In genomic region chr6:147078602-147079001, GRCh38 we compare ENCODE assay signal across 24 cellular contexts.
DNase-seq lines count a peak whose midpoint lies in the region; ATAC-seq and TF ChIP-seq lines count a peak whose summit lies in the region.
"Had no signal": no experiment of that assay in that cellular context is flagged by ENCODE, and none has a peak within 500 bp of the region (broad histone marks: within the 10 kb centered on the region; RNA-seq: fewer than 3 reads in every experiment).

No MANE protein-coding gene starts in this region.

- no peaks in the 10 kb centered on the region for H3K4me1 ChIP-seq in IMR-90 (ENCODE audit: control insufficient read depth, insufficient read depth, low read length)
- H3K4me1 ChIP-seq: HAP-1, upper lobe of right lung had no signal

- H2AK5ac ChIP-seq in IMR-90 (ENCODE audit: low read depth, low read length) = no peak overlapping the region

- no peak overlapping the region for H3K23ac ChIP-seq in IMR-90 (ENCODE audit: low read depth, low read length)

- BruUV-seq in IMR-90 (replicated peaks; lab: Mats Ljungman, UMichigan) = no TSS peak

- no peak overlapping the region for H3K9ac ChIP-seq in IMR-90 (ENCODE audit: low read depth, low read length)

- no peaks in the 10 kb centered on the region for H3K36me3 Mint-ChIP-seq in stimulated activated effector memory CD8-positive, alpha-beta T cell treated with anti-CD3 and anti-CD28 coated beads, Interleukin-12 subunit alpha, Interleukin-12 subunit beta, amount 100 ng/mL, for 72 hours
- H3K36me3 Mint-ChIP-seq: activated naive CD8-positive, alpha-beta T cell treated with anti-CD3 and anti-CD28 coated beads for 36 hours; CD4-positive, alpha-beta memory T cell; natural killer cell treated with Interleukin-12 subunit alpha and Interleukin-12 subunit beta and Interleukin-15 and Interleukin-18, amount 100 ng/mL, for 72 hours had no signal

- no peak overlapping the region for H3K4ac ChIP-seq in IMR-90 (ENCODE audit: low read depth, low read length)

- no peak overlapping the region for H4K8ac ChIP-seq in IMR-90 (ENCODE audit: low read depth in 2 of 2, low read length in 2 of 2)

- H4K5ac ChIP-seq in IMR-90 (ENCODE audit: low read depth, low read length) = no peak overlapping the region

- CTCF ChIA-PET in IMR-90 (lab: Yijun Ruan, JAX) = no interaction called here

- no peaks in the 10 kb centered on the region for H3K9me1 ChIP-seq in IMR-90 (ENCODE audit: insufficient read depth, low read length)

- no peak overlapping the region for H3K14ac ChIP-seq in IMR-90 (replicated peaks; ENCODE audit: low read depth, low read length)

- intact Hi-C loops in IMR-90 (cut with micrococcal nuclease) = no loop called here

- no peak for TF ChIP-seq RAD21 in IMR-90 (IDR thresholded peaks at IDR 0.05; ENCODE audit: low read length)

- dilution Hi-C loops in IMR-90 (cut with HindIII; ENCODE audit: low sequenced_read_pairs, unreplicated experiment) = no loop called here

- no peaks in the 10 kb centered on the region for H4K20me1 ChIP-seq in IMR-90 (ENCODE audit: insufficient read depth, low read length)

- no peak overlapping the region for H3K27ac Mint-ChIP-seq in stimulated activated effector memory CD8-positive, alpha-beta T cell treated with anti-CD3 and anti-CD28 coated beads, Interleukin-12 subunit alpha, Interleukin-12 subunit beta, amount 100 ng/mL, for 72 hours
- H3K27ac Mint-ChIP-seq: activated CD4-positive, alpha-beta T cell treated with anti-CD3 and anti-CD28 coated beads, Interleukin-2, amount 10 ng/mL, durations not matched to agents 7 days and 5 days; activated naive CD8-positive, alpha-beta T cell treated with anti-CD3 and anti-CD28 coated beads for 36 hours; CD4-positive, alpha-beta memory T cell; dendritic cell treated with granulocyte-macrophage colony-stimulating factor and Interleukin-4, amounts not matched to agents 40 ng/mL and 50 ng/mL, for 4 days; natural killer cell treated with Interleukin-12 subunit alpha and Interleukin-12 subunit beta and Interleukin-15 and Interleukin-18, amount 100 ng/mL, for 72 hours had no signal

- no peak overlapping the region for H2BK20ac ChIP-seq in IMR-90 (ENCODE audit: low read depth, low read length)

- H2BK5ac ChIP-seq in IMR-90 (ENCODE audit: low read depth, low read length, poor library complexity, severe bottlenecking) = no peak overlapping the region

- in situ Hi-C loops in IMR-90 (cut with MboI; ENCODE audit: low sequenced_read_pairs) (no loop called here), brain microvascular endothelial cell (cut with HindIII; ENCODE audit: low pct_ligation_motif_present, low sequenced_read_pairs) (no loop called here)

- TF ChIP-seq POLR2A in IMR-90 (IDR thresholded peaks at IDR 0.05; ENCODE audit: low read depth, low read length) = no peak

- no peak for ATAC-seq in IMR-90 (ENCODE audit: low read depth)
- ATAC-seq in stimulated activated effector memory CD8-positive, alpha-beta T cell treated with anti-CD3 and anti-CD28 coated beads, Interleukin-12 subunit alpha, Interleukin-12 subunit beta, amount 100 ng/mL, for 72 hours = no peak
- ATAC-seq: esophagus mucosa; left cardiac atrium; natural killer cell treated with Interleukin-12 subunit alpha and Interleukin-12 subunit beta and Interleukin-15 and Interleukin-18, amount 100 ng/mL, for 72 hours; upper lobe of right lung had no signal

- POLR2A ChIA-PET in IMR-90 (lab: Charles Lee; ENCODE audit: unreplicated experiment) = no interaction called here

- H3K18ac ChIP-seq in IMR-90 (ENCODE audit: low read depth, low read length) = no peak overlapping the region

- peak; percentile 25 for DNase-seq in DMS 273 treated with DMSO at 0.1 percent for 48 hours (lab: John Stamatoyannopoulos, UW)
- peak; percentile 63 for DNase-seq in IMR-90
- peak; percentile 7 for DNase-seq in brain microvascular endothelial cell
- peak; percentile 9 for DNase-seq in non-pigmented ciliary epithelial cell (ENCODE audit: low read depth)
- DNase-seq in stimulated activated effector memory CD8-positive, alpha-beta T cell treated with anti-CD3 and anti-CD28 coated beads, Interleukin-12 subunit alpha, Interleukin-12 subunit beta, amount 100 ng/mL, for 72 hours (ENCODE audit: low spot score in 2 of 2) = no peak
- DNase-seq in NCI-H1105 (lab: John Stamatoyannopoulos, UW) = no peak
- no peak for DNase-seq in SW 1271 (lab: John Stamatoyannopoulos, UW)
- DNase-seq: activated CD4-positive, alpha-beta T cell treated with anti-CD3 and anti-CD28 coated beads, Interleukin-2, amount 10 ng/mL, durations not matched to agents 7 days and 5 days; activated effector memory CD4-positive, alpha-beta T cell treated with anti-CD3 and anti-CD28 coated beads, Interleukin-2, amount 50 U/mL, for 16 hours; activated naive CD8-positive, alpha-beta T cell treated with anti-CD3 and anti-CD28 coated beads for 36 hours; aorta; CD4-positive, alpha-beta memory T cell; left cardiac atrium; NCI-H1694; SIG-M5; stimulated activated CD4-positive, alpha-beta T cell treated with anti-CD3 and anti-CD28 coated beads, Interleukin-4, amount 100 ng/mL, for 24 hours; T-helper 9 cell; upper lobe of right lung had no signal

- no peaks in the 10 kb centered on the region for H3K9me3 Mint-ChIP-seq in stimulated activated effector memory CD8-positive, alpha-beta T cell treated with anti-CD3 and anti-CD28 coated beads, Interleukin-12 subunit alpha, Interleukin-12 subunit beta, amount 100 ng/mL, for 72 hours
- H3K9me3 Mint-ChIP-seq: activated CD4-positive, alpha-beta T cell treated with anti-CD3 and anti-CD28 coated beads, Interleukin-2, amount 10 ng/mL, durations not matched to agents 7 days and 5 days; activated naive CD8-positive, alpha-beta T cell treated with anti-CD3 and anti-CD28 coated beads for 36 hours; CD4-positive, alpha-beta memory T cell; central memory CD8-positive, alpha-beta T cell; dendritic cell treated with granulocyte-macrophage colony-stimulating factor and Interleukin-4, amounts not matched to agents 40 ng/mL and 50 ng/mL, for 4 days; natural killer cell treated with Interleukin-12 subunit alpha and Interleukin-12 subunit beta and Interleukin-15 and Interleukin-18, amount 100 ng/mL, for 72 hours had no signal

- H3K36me3 ChIP-seq in IMR-90 (ENCODE audit: control insufficient read depth, insufficient read depth, low read length) = no peaks in the 10 kb centered on the region
- H3K36me3 ChIP-seq in brain microvascular endothelial cell (replicated peaks) = no peaks in the 10 kb centered on the region
- H3K36me3 ChIP-seq: HAP-1, upper lobe of right lung had no signal

- no peaks in the 10 kb centered on the region for H3K79me1 ChIP-seq in IMR-90 (ENCODE audit: low read depth in 1 of 2, low read length in 2 of 2)

- H2BK15ac ChIP-seq in IMR-90 (ENCODE audit: low read depth, low read length) = no peak overlapping the region

- H4K91ac ChIP-seq in IMR-90 (ENCODE audit: insufficient read depth, low read depth, low read length) = no peak overlapping the region

- H3K27ac ChIP-seq in IMR-90 (ENCODE audit: insufficient read depth, low read length) (no peak overlapping the region), brain microvascular endothelial cell (no peak overlapping the region)
- H3K27ac ChIP-seq: hepatocyte, upper lobe of right lung had no signal

- H2BK120ac ChIP-seq in IMR-90 (ENCODE audit: low read depth, low read length) = no peak overlapping the region

- H3K4me1 Mint-ChIP-seq in stimulated activated effector memory CD8-positive, alpha-beta T cell treated with anti-CD3 and anti-CD28 coated beads, Interleukin-12 subunit alpha, Interleukin-12 subunit beta, amount 100 ng/mL, for 72 hours = no peaks in the 10 kb centered on the region
- H3K4me1 Mint-ChIP-seq: activated CD4-positive, alpha-beta T cell treated with anti-CD3 and anti-CD28 coated beads, Interleukin-2, amount 10 ng/mL, durations not matched to agents 7 days and 5 days; activated naive CD8-positive, alpha-beta T cell treated with anti-CD3 and anti-CD28 coated beads for 36 hours; CD4-positive, alpha-beta memory T cell; central memory CD8-positive, alpha-beta T cell had no signal

- H3K4me3 Mint-ChIP-seq in stimulated activated effector memory CD8-positive, alpha-beta T cell treated with anti-CD3 and anti-CD28 coated beads, Interleukin-12 subunit alpha, Interleukin-12 subunit beta, amount 100 ng/mL, for 72 hours = no peak overlapping the region
- H3K4me3 Mint-ChIP-seq: activated CD4-positive, alpha-beta T cell treated with anti-CD3 and anti-CD28 coated beads, Interleukin-2, amount 10 ng/mL, durations not matched to agents 7 days and 5 days; activated naive CD8-positive, alpha-beta T cell treated with anti-CD3 and anti-CD28 coated beads for 36 hours; CD4-positive, alpha-beta memory T cell; central memory CD8-positive, alpha-beta T cell; dendritic cell treated with granulocyte-macrophage colony-stimulating factor and Interleukin-4, amounts not matched to agents 40 ng/mL and 50 ng/mL, for 4 days; natural killer cell treated with Interleukin-12 subunit alpha and Interleukin-12 subunit beta and Interleukin-15 and Interleukin-18, amount 100 ng/mL, for 72 hours had no signal

- no peaks in the 10 kb centered on the region for H3K27me3 ChIP-seq in IMR-90 (ENCODE audit: control insufficient read depth, insufficient read depth, low read length)
- no peaks in the 10 kb centered on the region for H3K27me3 ChIP-seq in brain microvascular endothelial cell (replicated peaks)
- H3K27me3 ChIP-seq: hepatocyte, upper lobe of right lung had no signal

- WGBS in IMR-90 (ENCODE audit: extremely low coverage in 2 of 2, insufficient read length in 1 of 2), 2 experiments = no CpG with 5 or more reads among the region's 2 CpGs

- no peaks in the 10 kb centered on the region for H3K9me3 ChIP-seq in IMR-90 (ENCODE audit: control insufficient read depth, insufficient read depth, low read length)
- H3K9me3 ChIP-seq: HAP-1, upper lobe of right lung had no signal

- no peak for TF ChIP-seq CTCF in IMR-90 (conservative IDR thresholded peaks at IDR 0.05; ENCODE audit: low read depth, low read length)
- TF ChIP-seq CTCF in brain microvascular endothelial cell (IDR thresholded peaks at IDR 0.05; ENCODE audit: low read depth, low read length, missing control alignments) = no peak

- H3K4me3 ChIP-seq in IMR-90 (ENCODE audit: insufficient read depth, low read depth, low read length) (no peak overlapping the region), brain microvascular endothelial cell (ENCODE audit: low read depth, low read length) (no peak overlapping the region)
- H3K4me3 ChIP-seq: HAP-1, hepatocyte, upper lobe of right lung had no signal

- H3K4me2 ChIP-seq in IMR-90 (ENCODE audit: low read depth, low read length) = no peak overlapping the region
- H3K4me2 ChIP-seq: hepatocyte had no signal

- no peak overlapping the region for H3K56ac ChIP-seq in IMR-90 (ENCODE audit: extremely low read depth, insufficient read depth, low read length)

- H2AK9ac ChIP-seq in IMR-90 (replicated peaks; ENCODE audit: low read depth, low read length, poor library complexity) = no peak overlapping the region

- no peak overlapping the region for H2AFZ ChIP-seq in IMR-90 (replicated peaks; ENCODE audit: low read length, poor library complexity)
- H2AFZ ChIP-seq: hepatocyte had no signal

TF ChIP-seq in IMR-90, 13 proteins besides CTCF, POLR2A, EP300 and RAD21 (continues in another document):
- no peak for TF ChIP-seq RCOR1 (IDR thresholded peaks at IDR 0.05; ENCODE audit: insufficient replicate concordance, low read length)
- no peak for TF ChIP-seq SMC3 (IDR thresholded peaks at IDR 0.05; ENCODE audit: low read depth, low read length)

Comparison
In these comparisons a context has a peak if more than half of its experiments do, and no peak if none do; other contexts are left out.
1. DNase-seq: peak in DMS 273 treated with DMSO at 0.1 percent for 48 hours (single experiment), IMR-90 (single experiment), brain microvascular endothelial cell (single experiment) and non-pigmented ciliary epithelial cell (single experiment); none in stimulated activated effector memory CD8-positive, alpha-beta T cell treated with anti-CD3 and anti-CD28 coated beads, Interleukin-12 subunit alpha, Interleukin-12 subunit beta, amount 100 ng/mL, for 72 hours (0 of 2), NCI-H1105 (single experiment) and SW 1271 (0 of 2).